ENCODE assay signal across 2 cellular contexts in the genomic region with DNA sequence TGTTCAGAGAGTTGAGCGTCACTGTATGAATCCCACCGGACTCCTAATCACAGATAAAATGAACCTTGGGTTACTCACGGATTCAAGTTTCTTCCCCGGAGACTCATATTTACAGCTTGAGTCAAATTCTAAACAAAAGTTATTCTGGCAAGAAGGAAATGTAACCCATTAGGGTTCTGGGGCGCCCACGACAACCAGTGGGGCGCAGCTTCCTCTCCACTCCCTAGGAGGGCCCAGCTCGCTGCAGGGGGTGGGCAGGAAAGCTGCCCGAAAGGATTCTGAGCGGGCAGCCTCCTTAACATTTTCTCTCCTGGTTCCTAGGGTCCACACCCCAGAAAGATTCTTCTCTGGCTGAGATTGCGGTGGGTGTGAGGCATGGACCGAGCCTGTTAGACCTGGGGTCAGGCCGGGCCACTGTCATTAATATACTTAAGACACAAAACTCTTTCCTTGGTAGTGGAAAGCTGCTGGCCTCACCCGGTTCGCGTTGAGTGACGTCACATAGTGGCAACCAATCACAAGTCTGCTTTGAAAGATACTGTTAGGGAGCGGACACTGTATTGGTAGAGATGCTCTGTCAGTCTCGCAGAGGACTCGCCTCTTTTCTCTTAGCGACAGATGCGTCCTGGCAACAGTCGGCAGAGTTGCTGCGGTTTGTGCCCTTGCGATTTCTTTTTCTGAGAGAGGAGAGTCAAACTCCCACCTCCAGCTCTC.
TF ChIP-seq lines count a peak whose summit lies in the region.

No MANE protein-coding gene starts in this region.

TF ChIP-seq in GM23338, 12 proteins besides CTCF, POLR2A, EP300 and RAD21:
- no peak for TF ChIP-seq EZH2phosphoT487 (IDR thresholded peaks at IDR 0.05; ENCODE audit: unreplicated experiment)
- peak; percentile 98 for TF ChIP-seq CREB1 (CRISPR knock-in tag; IDR thresholded peaks at IDR 0.05; ENCODE audit: low read depth)

TF ChIP-seq in SK-N-SH, 30 proteins besides CTCF, POLR2A, EP300 and RAD21:
- TF ChIP-seq RFX5 (IDR thresholded peaks at IDR 0.05; ENCODE audit: low read length) (peak; percentile 89), TAF1 (IDR thresholded peaks at IDR 0.05; ENCODE audit: borderline replicate concordance, low read depth, low read length) (no peak), POLR2AphosphoS5 (IDR thresholded peaks at IDR 0.05; ENCODE audit: low read depth, low read length) (no peak), GATA2 (CRISPR knock-in tag; IDR thresholded peaks at IDR 0.05) (no peak), SMC3 (IDR thresholded peaks at IDR 0.05; ENCODE audit: low read depth, low read length) (no peak), MXI1 (IDR thresholded peaks at IDR 0.05; ENCODE audit: low read depth, low read length) (peak; percentile 30; the same call in 1 of the 2 replicates), RCOR1 (IDR thresholded peaks at IDR 0.05; ENCODE audit: low read length) (no peak), NRF1 (IDR thresholded peaks at IDR 0.05; ENCODE audit: low read depth, low read length) (no peak), TEAD4 (IDR thresholded peaks at IDR 0.05; ENCODE audit: borderline replicate concordance, insufficient read depth) (no peak), MEF2A (IDR thresholded peaks at IDR 0.05; ENCODE audit: borderline replicate concordance, low read depth) (no peak)
- TF ChIP-seq, protein P1, sequence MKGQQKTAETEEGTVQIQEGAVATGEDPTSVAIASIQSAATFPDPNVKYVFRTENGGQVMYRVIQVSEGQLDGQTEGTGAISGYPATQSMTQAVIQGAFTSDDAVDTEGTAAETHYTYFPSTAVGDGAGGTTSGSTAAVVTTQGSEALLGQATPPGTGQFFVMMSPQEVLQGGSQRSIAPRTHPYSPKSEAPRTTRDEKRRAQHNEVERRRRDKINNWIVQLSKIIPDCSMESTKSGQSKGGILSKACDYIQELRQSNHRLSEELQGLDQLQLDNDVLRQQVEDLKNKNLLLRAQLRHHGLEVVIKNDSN (IDR thresholded peaks at IDR 0.05; ENCODE audit: borderline replicate concordance, low read depth) = no peak
- TF ChIP-seq, protein P2, sequence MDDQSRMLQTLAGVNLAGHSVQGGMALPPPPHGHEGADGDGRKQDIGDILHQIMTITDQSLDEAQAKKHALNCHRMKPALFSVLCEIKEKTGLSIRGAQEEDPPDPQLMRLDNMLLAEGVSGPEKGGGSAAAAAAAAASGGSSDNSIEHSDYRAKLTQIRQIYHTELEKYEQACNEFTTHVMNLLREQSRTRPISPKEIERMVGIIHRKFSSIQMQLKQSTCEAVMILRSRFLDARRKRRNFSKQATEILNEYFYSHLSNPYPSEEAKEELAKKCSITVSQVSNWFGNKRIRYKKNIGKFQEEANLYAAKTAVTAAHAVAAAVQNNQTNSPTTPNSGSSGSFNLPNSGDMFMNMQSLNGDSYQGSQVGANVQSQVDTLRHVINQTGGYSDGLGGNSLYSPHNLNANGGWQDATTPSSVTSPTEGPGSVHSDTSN (IDR thresholded peaks at IDR 0.05) = peak; percentile 99
- TF ChIP-seq, protein P3, sequence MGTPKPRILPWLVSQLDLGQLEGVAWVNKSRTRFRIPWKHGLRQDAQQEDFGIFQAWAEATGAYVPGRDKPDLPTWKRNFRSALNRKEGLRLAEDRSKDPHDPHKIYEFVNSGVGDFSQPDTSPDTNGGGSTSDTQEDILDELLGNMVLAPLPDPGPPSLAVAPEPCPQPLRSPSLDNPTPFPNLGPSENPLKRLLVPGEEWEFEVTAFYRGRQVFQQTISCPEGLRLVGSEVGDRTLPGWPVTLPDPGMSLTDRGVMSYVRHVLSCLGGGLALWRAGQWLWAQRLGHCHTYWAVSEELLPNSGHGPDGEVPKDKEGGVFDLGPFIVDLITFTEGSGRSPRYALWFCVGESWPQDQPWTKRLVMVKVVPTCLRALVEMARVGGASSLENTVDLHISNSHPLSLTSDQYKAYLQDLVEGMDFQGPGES (IDR thresholded peaks at IDR 0.05; ENCODE audit: low read depth, low read length) = peak; percentile 34
